ENCODE assay signal across 30 cellular contexts in genomic region chr10:30466466-30466865, GRCh38.
"Had no signal": no experiment of that assay in that cellular context is flagged by ENCODE, and none has a peak within 500 bp of the region (broad histone marks: within the 10 kb centered on the region; RNA-seq: fewer than 3 reads in every experiment).

No MANE protein-coding gene starts in this region.

- H3K36me3 Mint-ChIP-seq: brain had no signal

- H3K36me3 ChIP-seq: ovary, WERI-Rb-1 had no signal

- H3K9me3 ChIP-seq: ascending aorta, ovary, right lobe of liver, tibial nerve had no signal

- DNase-seq: activated CD4-positive, alpha-beta T cell treated with anti-CD3 and anti-CD28 coated beads for 48 hours; activated CD4-positive, alpha-beta T cell treated with anti-CD3 and anti-CD28 coated beads, Interleukin-2, amount 50 U/mL, for 48 hours; activated CD8-positive, alpha-beta memory T cell treated with anti-CD3 and anti-CD28 coated beads for 24 hours; activated effector memory CD4-positive, alpha-beta T cell treated with anti-CD3 and anti-CD28 coated beads, Interleukin-2, amount 50 U/mL, for 16 hours; activated naive CD4-positive, alpha-beta T cell treated with anti-CD3 and anti-CD28 coated beads, Interleukin-2, amount 10 ng/mL, durations not matched to agents 7 days and 5 days; activated naive CD8-positive, alpha-beta T cell treated with anti-CD3 and anti-CD28 coated beads, Interleukin-2, amount 10 ng/mL, durations not matched to agents 7 days and 5 days; activated T-cell treated with anti-CD3 and anti-CD28 coated beads, Interleukin-2, amount 50 U/mL, for 1 hour; cortex of kidney; endodermal cell; foreskin fibroblast; head of caudate nucleus; hippocampal formation; kidney; midbrain; ovary; right lobe of liver; stimulated activated CD4-positive, alpha-beta T cell treated with anti-CD3 and anti-CD28 coated beads, Interleukin-12 subunit alpha, Interleukin-12 subunit beta, amount 100 ng/mL, for 4 hours; stimulated activated CD4-positive, alpha-beta T cell treated with anti-CD3 and anti-CD28 coated beads, Interleukin-4, amount 100 ng/mL, for 1 hour; T-helper 17 cell; T1000; WERI-Rb-1 had no signal

- H3K4me3 Mint-ChIP-seq: activated naive CD4-positive, alpha-beta T cell treated with anti-CD3 and anti-CD28 coated beads, Interleukin-2, amount 10 ng/mL, durations not matched to agents 7 days and 5 days; activated naive CD8-positive, alpha-beta T cell treated with anti-CD3 and anti-CD28 coated beads, Interleukin-2, amount 10 ng/mL, durations not matched to agents 7 days and 5 days; activated T-helper 1 cell treated with anti-CD3 and anti-CD28 coated beads, Interleukin-12 subunit alpha, Interleukin-12 subunit beta, Interleukin-2, Interleukin-4 antibody, amounts not matched to agents 30 ng/mL and 10 ng/mL and 1 ng/mL, durations not matched to agents 14 hours and 24 hours and 36 hours; brain; endodermal cell; nephron; T-helper 17 cell had no signal

- FAIRE-seq: kidney had no signal

- H3K27ac ChIP-seq: ascending aorta, ovary, right lobe of liver, skin epidermis, tibial nerve, WERI-Rb-1 had no signal

- H3K27ac Mint-ChIP-seq: activated naive CD4-positive, alpha-beta T cell treated with anti-CD3 and anti-CD28 coated beads, Interleukin-2, amount 10 ng/mL, durations not matched to agents 7 days and 5 days; activated naive CD8-positive, alpha-beta T cell treated with anti-CD3 and anti-CD28 coated beads, Interleukin-2, amount 10 ng/mL, durations not matched to agents 7 days and 5 days; activated T-helper 1 cell treated with anti-CD3 and anti-CD28 coated beads, Interleukin-12 subunit alpha, Interleukin-12 subunit beta, Interleukin-2, Interleukin-4 antibody, amounts not matched to agents 30 ng/mL and 10 ng/mL and 1 ng/mL, durations not matched to agents 14 hours and 24 hours and 36 hours; endodermal cell; progenitor cell of endocrine pancreas; T-helper 17 cell had no signal

- H3K4me1 ChIP-seq: ascending aorta, right lobe of liver had no signal

- H3K27me3 ChIP-seq: ascending aorta, ovary, right lobe of liver, tibial nerve had no signal

- H3K27me3 Mint-ChIP-seq: activated naive CD8-positive, alpha-beta T cell treated with anti-CD3 and anti-CD28 coated beads, Interleukin-2, amount 10 ng/mL, durations not matched to agents 7 days and 5 days; progenitor cell of endocrine pancreas; T-helper 17 cell had no signal

- H3K9me3 Mint-ChIP-seq: activated naive CD4-positive, alpha-beta T cell treated with anti-CD3 and anti-CD28 coated beads, Interleukin-2, amount 10 ng/mL, durations not matched to agents 7 days and 5 days; activated naive CD8-positive, alpha-beta T cell treated with anti-CD3 and anti-CD28 coated beads, Interleukin-2, amount 10 ng/mL, durations not matched to agents 7 days and 5 days; activated T-helper 1 cell treated with anti-CD3 and anti-CD28 coated beads, Interleukin-12 subunit alpha, Interleukin-12 subunit beta, Interleukin-2, Interleukin-4 antibody, amounts not matched to agents 30 ng/mL and 10 ng/mL and 1 ng/mL, durations not matched to agents 14 hours and 24 hours and 36 hours; brain; endodermal cell had no signal

- H3K4me3 ChIP-seq: ascending aorta, ovary, right lobe of liver, skin epidermis, tibial nerve had no signal

- H3K4me1 Mint-ChIP-seq: endodermal cell had no signal

- ATAC-seq: activated CD4-positive, CD25-positive, alpha-beta regulatory T cell treated with anti-CD3 and anti-CD28 coated beads, Interleukin-2, amount 50 U/mL, for 24 hours; esophagus mucosa; right lobe of liver; T-helper 17 cell had no signal
